ENCODE assay signal across 21 cellular contexts in the genomic region with DNA sequence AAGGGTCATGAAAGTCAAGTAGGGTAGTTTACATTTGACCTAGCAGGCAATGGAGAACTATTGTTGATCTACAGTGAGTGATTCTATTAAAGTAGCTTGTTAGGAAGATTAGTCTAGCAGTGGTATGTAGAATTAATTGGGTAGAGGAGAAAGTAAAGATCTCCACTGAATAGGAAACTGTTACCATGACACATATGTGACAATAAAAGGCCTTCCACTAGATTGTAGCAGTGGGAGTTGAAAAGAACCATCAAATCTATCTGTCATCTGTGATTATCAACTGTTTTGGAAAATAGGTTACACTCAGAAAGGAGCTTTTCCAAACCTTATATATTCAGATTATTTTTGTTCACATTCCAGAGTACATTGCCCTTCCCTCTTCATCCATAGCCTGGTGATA.
"Had no signal": no experiment of that assay in that cellular context is flagged by ENCODE, and none has a peak within 500 bp of the region (broad histone marks: within the 10 kb centered on the region; RNA-seq: fewer than 3 reads in every experiment).

No MANE protein-coding gene starts in this region.

- H3K27ac ChIP-seq: coronary artery, dorsolateral prefrontal cortex, esophagus muscularis mucosa, foreskin keratinocyte, gastroesophageal sphincter, heart left ventricle, hepatocyte, lower lobe of right lung had no signal

- H3K9me3 ChIP-seq: lower lobe of right lung, mucosa of descending colon had no signal

- H3K79me2 ChIP-seq: hepatocyte had no signal

- H3K27me3 ChIP-seq: dorsolateral prefrontal cortex, esophagus muscularis mucosa, foreskin keratinocyte, gastroesophageal sphincter, heart left ventricle, hepatocyte had no signal

- H2AFZ ChIP-seq: hepatocyte had no signal

- H3K4me1 ChIP-seq: esophagus muscularis mucosa, foreskin keratinocyte, gastroesophageal sphincter, heart left ventricle, lower lobe of right lung had no signal

- H3K4me3 ChIP-seq: coronary artery, dorsolateral prefrontal cortex, esophagus muscularis mucosa, gastroesophageal sphincter, heart left ventricle, hepatocyte, lower lobe of right lung, mucosa of descending colon had no signal

- DNase-seq: dermis blood vessel endothelial cell; dorsolateral prefrontal cortex; effector CD4-positive, alpha-beta T cell; effector memory CD4-positive, alpha-beta T cell; foreskin keratinocyte; heart left ventricle; hypothalamus; immature natural killer cell; islet precursor cell; kidney; kidney glomerular epithelial cell; left colon; left ventricle myocardium superior; lower lobe of right lung; mesenchymal stem cell; mucosa of descending colon; naive B cell had no signal

- H3K36me3 ChIP-seq: esophagus muscularis mucosa, gastroesophageal sphincter, heart left ventricle, lower lobe of right lung had no signal

- H3K4me2 ChIP-seq: hepatocyte had no signal
